ENCODE assay signal across 4 cellular contexts in the genomic region with DNA sequence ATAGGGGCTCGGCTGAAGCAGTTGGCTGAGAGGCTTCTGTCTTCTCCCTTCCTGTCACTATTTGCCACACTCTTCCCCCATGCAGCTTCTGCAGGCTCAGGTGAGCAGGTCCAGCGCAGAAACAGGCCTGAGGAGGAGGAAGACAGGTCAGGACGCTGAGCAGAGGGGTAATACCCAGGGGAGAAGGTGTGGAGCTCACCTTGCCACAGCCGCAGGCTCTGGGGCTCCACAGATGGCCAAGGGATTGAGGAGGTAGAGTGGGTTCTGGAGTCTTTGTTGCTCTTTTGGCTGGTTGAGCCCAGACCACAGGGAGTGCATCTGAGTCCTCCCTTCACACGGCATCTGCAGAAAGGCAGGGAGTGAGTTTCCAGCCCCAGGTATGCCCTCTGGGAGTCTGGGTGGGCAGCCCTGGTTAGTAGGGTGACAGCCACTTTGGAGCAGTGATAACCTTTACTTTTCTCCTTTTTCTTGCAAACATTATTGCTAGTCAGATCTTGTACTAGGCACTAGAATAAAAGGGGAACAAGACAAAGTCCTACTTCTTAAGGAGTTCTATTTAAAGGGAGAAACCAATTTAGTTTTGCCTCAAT.
TF ChIP-seq lines count a peak whose summit lies in the region.

No MANE protein-coding gene starts in this region.

TF ChIP-seq in SK-N-SH, 30 proteins besides CTCF, POLR2A, EP300 and RAD21:
- peak; percentile 22; the same call in 1 of the 2 replicates for TF ChIP-seq POLR2AphosphoS5 (IDR thresholded peaks at IDR 0.05; ENCODE audit: low read depth, low read length)
- TF ChIP-seq MEF2A (IDR thresholded peaks at IDR 0.05; ENCODE audit: borderline replicate concordance, low read depth): no peak

TF ChIP-seq in SK-N-SH treated with all-trans-retinoic acid at 6 μM for 48 hours, 23 proteins besides CTCF, POLR2A, EP300 and RAD21:
- TF ChIP-seq TOX (CRISPR knock-in tag; IDR thresholded peaks at IDR 0.05; ENCODE audit: borderline replicate concordance): no peak
- no peak for TF ChIP-seq ZFP30 (CRISPR knock-in tag; IDR thresholded peaks at IDR 0.05)
- no peak for TF ChIP-seq SNAI2 (CRISPR knock-in tag; IDR thresholded peaks at IDR 0.05)
- TF ChIP-seq CSDC2 (CRISPR knock-in tag; IDR thresholded peaks at IDR 0.05): no peak
- TF ChIP-seq ISL1 (CRISPR knock-in tag; IDR thresholded peaks at IDR 0.05): no peak
- TF ChIP-seq, protein P1, sequence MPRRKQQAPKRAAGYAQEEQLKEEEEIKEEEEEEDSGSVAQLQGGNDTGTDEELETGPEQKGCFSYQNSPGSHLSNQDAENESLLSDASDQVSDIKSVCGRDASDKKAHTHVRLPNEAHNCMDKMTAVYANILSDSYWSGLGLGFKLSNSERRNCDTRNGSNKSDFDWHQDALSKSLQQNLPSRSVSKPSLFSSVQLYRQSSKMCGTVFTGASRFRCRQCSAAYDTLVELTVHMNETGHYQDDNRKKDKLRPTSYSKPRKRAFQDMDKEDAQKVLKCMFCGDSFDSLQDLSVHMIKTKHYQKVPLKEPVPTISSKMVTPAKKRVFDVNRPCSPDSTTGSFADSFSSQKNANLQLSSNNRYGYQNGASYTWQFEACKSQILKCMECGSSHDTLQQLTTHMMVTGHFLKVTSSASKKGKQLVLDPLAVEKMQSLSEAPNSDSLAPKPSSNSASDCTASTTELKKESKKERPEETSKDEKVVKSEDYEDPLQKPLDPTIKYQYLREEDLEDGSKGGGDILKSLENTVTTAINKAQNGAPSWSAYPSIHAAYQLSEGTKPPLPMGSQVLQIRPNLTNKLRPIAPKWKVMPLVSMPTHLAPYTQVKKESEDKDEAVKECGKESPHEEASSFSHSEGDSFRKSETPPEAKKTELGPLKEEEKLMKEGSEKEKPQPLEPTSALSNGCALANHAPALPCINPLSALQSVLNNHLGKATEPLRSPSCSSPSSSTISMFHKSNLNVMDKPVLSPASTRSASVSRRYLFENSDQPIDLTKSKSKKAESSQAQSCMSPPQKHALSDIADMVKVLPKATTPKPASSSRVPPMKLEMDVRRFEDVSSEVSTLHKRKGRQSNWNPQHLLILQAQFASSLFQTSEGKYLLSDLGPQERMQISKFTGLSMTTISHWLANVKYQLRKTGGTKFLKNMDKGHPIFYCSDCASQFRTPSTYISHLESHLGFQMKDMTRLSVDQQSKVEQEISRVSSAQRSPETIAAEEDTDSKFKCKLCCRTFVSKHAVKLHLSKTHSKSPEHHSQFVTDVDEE (CRISPR knock-in tag; IDR thresholded peaks at IDR 0.05): no peak
- no peak for TF ChIP-seq POU6F1 (CRISPR knock-in tag; IDR thresholded peaks at IDR 0.05; ENCODE audit: borderline replicate concordance, low read depth)
- no peak for TF ChIP-seq ZFP3 (CRISPR knock-in tag; IDR thresholded peaks at IDR 0.05)
- no peak for TF ChIP-seq ARNTL (CRISPR knock-in tag; IDR thresholded peaks at IDR 0.05; ENCODE audit: borderline replicate concordance, low read depth)
- no peak for TF ChIP-seq ZC3H10 (CRISPR knock-in tag; IDR thresholded peaks at IDR 0.05)
- no peak for TF ChIP-seq ZNF8 (CRISPR knock-in tag; IDR thresholded peaks at IDR 0.05)

TF ChIP-seq in HCT116, 20 proteins besides CTCF, POLR2A, EP300 and RAD21:
- no peak for TF ChIP-seq TCF7L2 (IDR thresholded peaks at IDR 0.05; ENCODE audit: borderline replicate concordance, extremely low read depth, insufficient read depth, insufficient read length)
- TF ChIP-seq EGR1 (IDR thresholded peaks at IDR 0.05; ENCODE audit: low read depth): no peak
- no peak for TF ChIP-seq ZNF274 (IDR thresholded peaks at IDR 0.05; ENCODE audit: low read depth, low read length)
- TF ChIP-seq, protein P2, sequence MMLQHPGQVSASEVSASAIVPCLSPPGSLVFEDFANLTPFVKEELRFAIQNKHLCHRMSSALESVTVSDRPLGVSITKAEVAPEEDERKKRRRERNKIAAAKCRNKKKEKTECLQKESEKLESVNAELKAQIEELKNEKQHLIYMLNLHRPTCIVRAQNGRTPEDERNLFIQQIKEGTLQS (IDR thresholded peaks at IDR 0.05): no peak
- no peak for TF ChIP-seq ELF1 (IDR thresholded peaks at IDR 0.05; ENCODE audit: borderline replicate concordance, low read depth)
- TF ChIP-seq SRF (IDR thresholded peaks at IDR 0.05; ENCODE audit: low read depth): no peak

TF ChIP-seq in GM12878, 131 proteins besides CTCF, POLR2A, EP300 and RAD21:
- TF ChIP-seq RBBP5 (conservative IDR thresholded peaks at IDR 0.05) (no peak), TAF1 (IDR thresholded peaks at IDR 0.05; ENCODE audit: borderline replicate concordance, low read depth, low read length) (no peak), GABPA (IDR thresholded peaks at IDR 0.05; ENCODE audit: low read depth) (no peak), ETV6 (conservative IDR thresholded peaks at IDR 0.05 in 1 of 2, IDR thresholded peaks at IDR 0.05 in 1 of 2; ENCODE audit: borderline replicate concordance in 1 of 2, low read depth in 1 of 2) (no peak), MYB (IDR thresholded peaks at IDR 0.05; ENCODE audit: borderline replicate concordance, low read depth, low read length) (no peak), ASH2L (IDR thresholded peaks at IDR 0.05; ENCODE audit: borderline replicate concordance, low read depth) (no peak), BMI1 (IDR thresholded peaks at IDR 0.05; ENCODE audit: borderline replicate concordance) (no peak), EZH2 (IDR thresholded peaks at IDR 0.05; ENCODE audit: borderline replicate concordance, control insufficient read depth, low read depth, low read length) (no peak), USF2 (IDR thresholded peaks at IDR 0.05; ENCODE audit: borderline replicate concordance, low read depth, low read length) (no peak), BACH1 (IDR thresholded peaks at IDR 0.05; ENCODE audit: borderline replicate concordance) (no peak), CEBPZ (IDR thresholded peaks at IDR 0.05; ENCODE audit: low read depth, low read length) (no peak), MEF2B (IDR thresholded peaks at IDR 0.05; ENCODE audit: partially characterized antibody, poor library complexity, severe bottlenecking) (no peak), RELA (IDR thresholded peaks at IDR 0.05; ENCODE audit: borderline replicate concordance, partially characterized antibody) (no peak), REST (IDR thresholded peaks at IDR 0.05; ENCODE audit: low read depth, low read length) (no peak), SMARCA5 (IDR thresholded peaks at IDR 0.05) (no peak)
- TF ChIP-seq, protein P3, sequence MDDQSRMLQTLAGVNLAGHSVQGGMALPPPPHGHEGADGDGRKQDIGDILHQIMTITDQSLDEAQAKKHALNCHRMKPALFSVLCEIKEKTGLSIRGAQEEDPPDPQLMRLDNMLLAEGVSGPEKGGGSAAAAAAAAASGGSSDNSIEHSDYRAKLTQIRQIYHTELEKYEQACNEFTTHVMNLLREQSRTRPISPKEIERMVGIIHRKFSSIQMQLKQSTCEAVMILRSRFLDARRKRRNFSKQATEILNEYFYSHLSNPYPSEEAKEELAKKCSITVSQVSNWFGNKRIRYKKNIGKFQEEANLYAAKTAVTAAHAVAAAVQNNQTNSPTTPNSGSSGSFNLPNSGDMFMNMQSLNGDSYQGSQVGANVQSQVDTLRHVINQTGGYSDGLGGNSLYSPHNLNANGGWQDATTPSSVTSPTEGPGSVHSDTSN (IDR thresholded peaks at IDR 0.05; ENCODE audit: insufficient replicate concordance, low read depth, low read length): no peak
